ENCODE assay signal across 1 cellular context in genomic region chr6:32973144-32973854, GRCh38.
TF ChIP-seq lines count a peak whose summit lies in the region.

No MANE protein-coding gene starts in this region.

TF ChIP-seq in endothelial cell of umbilical vein, 7 proteins besides CTCF, POLR2A, EP300 and RAD21:
- TF ChIP-seq POLR2AphosphoS5 (IDR thresholded peaks at IDR 0.05; ENCODE audit: insufficient read depth, low read depth, low read length) = peak; percentile 10
- TF ChIP-seq, protein P1, sequence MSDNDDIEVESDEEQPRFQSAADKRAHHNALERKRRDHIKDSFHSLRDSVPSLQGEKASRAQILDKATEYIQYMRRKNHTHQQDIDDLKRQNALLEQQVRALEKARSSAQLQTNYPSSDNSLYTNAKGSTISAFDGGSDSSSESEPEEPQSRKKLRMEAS (IDR thresholded peaks at IDR 0.05; ENCODE audit: insufficient read depth, insufficient read length) = no peak
